9 cellular contexts compared by ENCODE assay signal in genomic region chr9:127187231-127187956, GRCh38.
DNase-seq lines count a peak whose midpoint lies in the region; ATAC-seq and TF ChIP-seq lines count a peak whose summit lies in the region.
"Had no signal": no experiment of that assay in that cellular context is flagged by ENCODE, and none has a peak within 500 bp of the region (broad histone marks: within the 10 kb centered on the region; RNA-seq: fewer than 3 reads in every experiment).

No MANE protein-coding gene starts in this region.

- ATAC-seq in psoas muscle (peak; percentile 69 to 81 (median 75)), GM18498 (IDR thresholded peaks at IDR 0.05; ENCODE audit: unreplicated experiment) (no peak), GM21786 (IDR thresholded peaks at IDR 0.05; ENCODE audit: unreplicated experiment) (no peak)
- ATAC-seq: GM12878 had no signal

- H3K27ac ChIP-seq in SJSA1 = peak overlapping the region; percentile 83
- H3K27ac ChIP-seq in psoas muscle = peak overlapping the region; percentile 83

- WGBS in psoas muscle, 3 donors = 51 to 53% (median 52%) methylated on average over 14 of the region's 14 CpGs

- TF ChIP-seq CTCF in fibroblast of the aortic adventitia (IDR thresholded peaks at IDR 0.05; ENCODE audit: insufficient read depth, low read length) (no peak), psoas muscle (IDR thresholded peaks at IDR 0.05) (no peak)

- peaks cover 34% of the 10 kb centered on the region for H3K4me1 ChIP-seq in SJSA1 (replicated peaks)
- H3K4me1 ChIP-seq in psoas muscle = peaks cover 48% of the 10 kb centered on the region

- no peak overlapping the region for H3K4me3 ChIP-seq in SJSA1
- peak overlapping the region; percentile 17 for H3K4me3 ChIP-seq in fibroblast of the aortic adventitia (ENCODE audit: low read depth, low read length)
- no peak overlapping the region for H3K4me3 ChIP-seq in psoas muscle
- H3K4me3 ChIP-seq: GM12878 had no signal

- DNase-seq in Daoy (ENCODE audit: low read depth) (peak; percentile 96), SJSA1 (ENCODE audit: low read depth in 1 of 2, low spot score in 2 of 2) (peak; percentile 79 to 83), fibroblast of the aortic adventitia (ENCODE audit: low read depth) (peak; percentile 99), psoas muscle (peak; percentile 72 to 83), NCI-H1436 (lab: John Stamatoyannopoulos, UW) (no peak)
- no peak for DNase-seq in stimulated activated CD4-positive, alpha-beta T cell treated with anti-CD3 and anti-CD28 coated beads, Interleukin-12 subunit alpha, Interleukin-12 subunit beta, amount 100 ng/mL, for 4 hours

- H3K27me3 ChIP-seq in SJSA1 (replicated peaks) = no peaks in the 10 kb centered on the region
- H3K27me3 ChIP-seq in psoas muscle (ENCODE audit: insufficient read depth in 3 of 3, low read length in 2 of 3) = no peaks in the 10 kb centered on the region

- intact Hi-C loops in psoas muscle (cut with DNase I) = no loop called here

- H3K36me3 ChIP-seq in SJSA1 = no peaks in the 10 kb centered on the region
- no peaks in the 10 kb centered on the region for H3K36me3 ChIP-seq in psoas muscle (ENCODE audit: insufficient read depth in 1 of 2, low read depth in 1 of 2)

- H3K9me3 ChIP-seq in SJSA1 (replicated peaks) = no peaks in the 10 kb centered on the region
- no peaks in the 10 kb centered on the region for H3K9me3 ChIP-seq in psoas muscle

Comparison
In these comparisons a context has a peak if more than half of its experiments do, and no peak if none do; other contexts are left out.
1. DNase-seq: peak in Daoy (single experiment), SJSA1 (2 of 2), fibroblast of the aortic adventitia (single experiment) and psoas muscle (2 of 2); none in stimulated activated CD4-positive, alpha-beta T cell treated with anti-CD3 and anti-CD28 coated beads, Interleukin-12 subunit alpha, Interleukin-12 subunit beta, amount 100 ng/mL, for 4 hours (single experiment) and NCI-H1436 (single experiment).
2. ATAC-seq: peak in psoas muscle (4 of 4); none in GM18498 (single experiment) and GM21786 (single experiment).